16 cellular contexts compared by ENCODE assay signal in genomic region chr5:132009706-132010405, GRCh38. TPM values are rescaled to one million over a fixed set of nuclear protein-coding genes. Genes with fewer than 3 reads are reported as not detected.
A peak's percentile ranks its signal among the peaks of the same experiment; 100 is the strongest.
DNase-seq lines count a peak whose midpoint lies in the region; ATAC-seq and TF ChIP-seq lines count a peak whose summit lies in the region.
"Had no signal": no experiment of that assay in that cellular context is flagged by ENCODE, and none has a peak within 500 bp of the region (broad histone marks: within the 10 kb centered on the region; RNA-seq: fewer than 3 reads in every experiment).

No MANE protein-coding gene starts in this region.

- no peaks in the 10 kb centered on the region for H3K9me3 Mint-ChIP-seq in activated CD4-positive, alpha-beta T cell treated with anti-CD3 and anti-CD28 coated beads for 36 hours (ENCODE audit: low read depth)
- H3K9me3 Mint-ChIP-seq: CD4-positive, CD25-positive, alpha-beta regulatory T cell had no signal

- no peaks in the 10 kb centered on the region for H3K9me3 ChIP-seq in neural cell (ENCODE audit: low read length)

- no peaks in the 10 kb centered on the region for H3K9me2 ChIP-seq in neural cell (ENCODE audit: insufficient read depth, low read length)

- H3K4me3 ChIP-seq in neural cell (ENCODE audit: low read length) = peak overlapping the region; percentile 94
- H3K4me3 ChIP-seq: lung had no signal

- no peaks in the 10 kb centered on the region for H3K36me3 Mint-ChIP-seq in activated CD4-positive, alpha-beta T cell treated with anti-CD3 and anti-CD28 coated beads for 36 hours (ENCODE audit: low read depth)
- H3K36me3 Mint-ChIP-seq: CD4-positive, CD25-positive, alpha-beta regulatory T cell had no signal

- H3K4me3 Mint-ChIP-seq in activated CD4-positive, alpha-beta T cell treated with anti-CD3 and anti-CD28 coated beads for 36 hours = peak overlapping the region; percentile 68

- H3K27ac Mint-ChIP-seq in activated CD4-positive, alpha-beta T cell treated with anti-CD3 and anti-CD28 coated beads for 36 hours = no peak overlapping the region

- H3K27ac ChIP-seq in neural cell (ENCODE audit: low read length) = no peak overlapping the region

- intact Hi-C loops in activated CD4-positive, alpha-beta T cell treated with anti-CD3 and anti-CD28 coated beads for 36 hours (cut with DNase I, micrococcal nuclease) = loop anchor here (2.0 to 10.0 kb wide), 4 partner anchors 53 to 588 kb away; partner anchors contain the start of gene FNIP1 (in 2 of the 2)

- no peaks in the 10 kb centered on the region for H4K20me1 ChIP-seq in neural cell (ENCODE audit: insufficient read depth)

- H3K27me3 ChIP-seq in neural cell (ENCODE audit: insufficient read depth, low read depth, low read length) = peaks cover 21% of the 10 kb centered on the region

- peaks cover 18% of the 10 kb centered on the region for H3K4me1 Mint-ChIP-seq in activated CD4-positive, alpha-beta T cell treated with anti-CD3 and anti-CD28 coated beads for 36 hours

- no peak for ATAC-seq in activated CD4-positive, alpha-beta T cell treated with anti-CD3 and anti-CD28 coated beads for 36 hours
- ATAC-seq in GM21423 (IDR thresholded peaks at IDR 0.05; ENCODE audit: unreplicated experiment) = no peak

- no peak for TF ChIP-seq RAD21 in neural cell (conservative IDR thresholded peaks at IDR 0.05)

- no peak overlapping the region for H3K9ac ChIP-seq in neural cell (ENCODE audit: low read length)

- H3K36me3 ChIP-seq in neural cell (ENCODE audit: insufficient read depth, low read length) = no peaks in the 10 kb centered on the region

- POLR2A ChIA-PET in activated CD4-positive, alpha-beta T cell treated with anti-CD3 and anti-CD28 coated beads for 36 hours (lab: Charles Lee) = interaction anchor here (0.6 kb wide), 1 partner anchor 87 kb away, joined by 3 read pairs; no protein-coding TSS in a partner anchor

- no peak for TF ChIP-seq EP300 in neural cell (conservative IDR thresholded peaks at IDR 0.05; ENCODE audit: poor library complexity, severe bottlenecking)

- H3K79me2 ChIP-seq in neural cell (replicated peaks; ENCODE audit: insufficient read depth, low read length) = no peaks in the 10 kb centered on the region

- DNase-seq in activated CD4-positive, alpha-beta T cell treated with anti-CD3 and anti-CD28 coated beads for 36 hours = peak; percentile 3
- no peak for DNase-seq in activated CD4-positive, alpha-beta T cell treated with anti-CD3 and anti-CD28 coated beads, Interleukin-2, amount 50 U/mL, for 1 hour
- DNase-seq in NCI-H524 treated with DMSO at 0.1 percent for 48 hours (lab: John Stamatoyannopoulos, UW) (peak; percentile 55), cerebellar cortex (ENCODE audit: low spot score) (peak; percentile 31), germinal center (ENCODE audit: low spot score) (no peak), NCI-H2171 treated with DMSO at 0.1 percent for 48 hours (lab: John Stamatoyannopoulos, UW) (no peak)
- DNase-seq: 8988T; activated CD4-positive, CD25-positive, alpha-beta regulatory T cell; CD4-positive, CD25-positive, alpha-beta regulatory T cell; MM.1S; small intestine had no signal

- H3F3A ChIP-seq in neural cell (ENCODE audit: insufficient read depth, low read length, poor library complexity, severe bottlenecking) = no peaks in the 10 kb centered on the region

- H2AFZ ChIP-seq in neural cell (ENCODE audit: low read depth, low read length) = no peak overlapping the region

- H3K4me2 ChIP-seq in neural cell (ENCODE audit: low read length) = no peak overlapping the region

- CTCF ChIA-PET in activated CD4-positive, alpha-beta T cell treated with anti-CD3 and anti-CD28 coated beads for 36 hours (lab: Charles Lee) = interaction anchor here (0.6 to 6.9 kb wide), 6 partner anchors 11 to 421 kb away, joined by 3 to 109 read pairs (median 5); no protein-coding TSS in a partner anchor

- H3K27me3 Mint-ChIP-seq in activated CD4-positive, alpha-beta T cell treated with anti-CD3 and anti-CD28 coated beads for 36 hours = peaks cover 40% of the 10 kb centered on the region

- TF ChIP-seq CTCF in neural cell (IDR thresholded peaks at IDR 0.05; ENCODE audit: poor library complexity, severe bottlenecking) = no peak

TF ChIP-seq in neural cell, 6 proteins besides CTCF, POLR2A, EP300 and RAD21:
- TF ChIP-seq SMC3 (conservative IDR thresholded peaks at IDR 0.05; ENCODE audit: poor library complexity) (no peak), TAF1 (IDR thresholded peaks at IDR 0.05; ENCODE audit: low read depth) (no peak), POLR2AphosphoS5 (IDR thresholded peaks at IDR 0.05) (no peak), REST (IDR thresholded peaks at IDR 0.05; ENCODE audit: borderline replicate concordance) (no peak)

RNA-seq across cellular contexts. Expression of gene ACSL6, which starts 1.6 kb away (rescaled TPM):
- total RNA-seq in activated CD4-positive, alpha-beta T cell treated with anti-CD3 and anti-CD28 coated beads for 36 hours = 1 to 10 TPM; 3.1 to 3.3 TPM
- 30.5 and 39.0 TPM in 2 replicates for polyA plus RNA-seq in neural cell
- polyA minus RNA-seq in neural cell = 37.5 and 41.6 TPM in 2 replicates
- total RNA-seq: HT-29 had no signal

RNA-seq across cellular contexts. Expression of gene IL3, which starts 50.6 kb away (rescaled TPM):
- total RNA-seq in activated CD4-positive, alpha-beta T cell treated with anti-CD3 and anti-CD28 coated beads for 36 hours = 10 to 100 TPM; 10.8 to 11.6 TPM
- not detected in 2 replicates for polyA plus RNA-seq in neural cell
- polyA minus RNA-seq in neural cell = not detected in 2 replicates
- total RNA-seq: CD4-positive, CD25-positive, alpha-beta regulatory T cell; HT-29; lung; occipital lobe had no signal
- polyA plus RNA-seq: CD4-positive, CD25-positive, alpha-beta regulatory T cell; lung; small intestine had no signal

Comparison
In these comparisons a context has a peak if more than half of its experiments do, and no peak if none do; other contexts are left out.
1. DNase-seq: peak in activated CD4-positive, alpha-beta T cell treated with anti-CD3 and anti-CD28 coated beads for 36 hours (single experiment), NCI-H524 treated with DMSO at 0.1 percent for 48 hours (single experiment) and cerebellar cortex (single experiment); none in activated CD4-positive, alpha-beta T cell treated with anti-CD3 and anti-CD28 coated beads, Interleukin-2, amount 50 U/mL, for 1 hour (single experiment), germinal center (single experiment) and NCI-H2171 treated with DMSO at 0.1 percent for 48 hours (single experiment).